In the genomic region with DNA sequence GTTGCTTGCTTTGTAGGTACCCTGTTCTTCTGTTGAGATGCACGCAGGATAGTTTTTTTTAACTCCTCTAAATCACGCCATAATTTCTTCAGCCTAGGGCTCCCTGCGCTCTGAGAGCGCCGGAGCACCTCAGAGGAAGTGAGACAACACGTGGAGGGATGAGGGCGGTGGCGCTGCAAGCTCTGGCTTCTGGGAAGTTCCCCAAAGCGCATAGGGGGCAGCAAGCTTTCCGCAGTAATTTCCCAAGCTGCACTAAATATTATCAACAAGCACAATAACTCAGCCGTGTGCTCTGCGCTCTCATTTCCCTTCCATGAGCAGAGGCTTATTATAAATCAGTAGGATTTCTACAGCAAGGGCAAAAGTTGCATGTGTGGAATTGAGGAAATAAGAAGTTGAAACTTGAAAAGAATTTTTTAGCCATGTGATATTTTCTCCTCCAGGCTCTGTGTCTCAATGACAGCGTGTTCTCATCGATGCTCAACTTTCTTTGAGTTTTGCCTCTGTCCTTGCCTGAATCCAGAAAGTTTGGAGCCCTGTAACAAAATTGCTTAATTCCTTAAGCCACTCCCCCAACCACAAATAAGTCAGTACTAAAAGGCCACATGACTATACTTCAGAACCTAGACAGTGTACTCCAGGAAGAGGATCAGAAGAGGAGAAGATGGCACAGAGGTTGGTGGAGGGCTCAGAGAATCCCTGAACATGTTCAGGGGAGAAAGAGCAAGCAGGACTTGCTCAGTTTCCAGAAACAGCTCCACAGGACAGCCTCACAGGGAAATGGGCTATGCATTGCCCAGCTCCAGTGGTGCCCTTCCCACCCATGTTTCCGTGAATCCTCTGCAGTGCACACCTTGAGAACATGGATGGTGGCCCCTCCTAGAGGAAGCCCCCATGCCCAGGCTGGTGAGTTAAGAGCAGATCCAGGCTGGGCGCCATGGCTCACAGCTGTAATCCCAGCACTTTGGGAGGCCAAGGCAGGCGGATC, we compare ENCODE assay signal across 8 cellular contexts.
DNase-seq lines count a peak whose midpoint lies in the region; ATAC-seq and TF ChIP-seq lines count a peak whose summit lies in the region.

No MANE protein-coding gene starts in this region.

- H3K4me1 ChIP-seq in Caco-2: peaks cover 8% of the 10 kb centered on the region; the same call in 1 of the 2 replicates
- no peaks in the 10 kb centered on the region for H3K4me1 ChIP-seq in colonic mucosa

- no peaks in the 10 kb centered on the region for H3K9me3 Mint-ChIP-seq in Caco-2 (ENCODE audit: unreplicated experiment)
- H3K9me3 Mint-ChIP-seq in activated T-helper 2 cell treated with anti-CD3 and anti-CD28 coated beads, Interferon-gamma antibody, Interleukin-2, Interleukin-4, amounts not matched to agents 10 μg/mL and 5 μg/mL and 100 μg/mL, durations not matched to agents 14 hours and 24 hours and 36 hours: no peaks in the 10 kb centered on the region

- no peak overlapping the region for H3K4me3 ChIP-seq in Caco-2 (ENCODE audit: low read depth, low read length)
- H3K4me3 ChIP-seq in colonic mucosa: no peak overlapping the region

- H3K4me3 Mint-ChIP-seq in Caco-2 (ENCODE audit: unreplicated experiment): no peak overlapping the region
- no peak overlapping the region for H3K4me3 Mint-ChIP-seq in activated T-helper 2 cell treated with anti-CD3 and anti-CD28 coated beads, Interferon-gamma antibody, Interleukin-2, Interleukin-4, amounts not matched to agents 10 μg/mL and 5 μg/mL and 100 μg/mL, durations not matched to agents 14 hours and 24 hours and 36 hours (ENCODE audit: low read depth)

- no peak overlapping the region for H3K27ac Mint-ChIP-seq in Caco-2 (ENCODE audit: unreplicated experiment)
- no peak overlapping the region for H3K27ac Mint-ChIP-seq in activated T-helper 2 cell treated with anti-CD3 and anti-CD28 coated beads, Interferon-gamma antibody, Interleukin-2, Interleukin-4, amounts not matched to agents 10 μg/mL and 5 μg/mL and 100 μg/mL, durations not matched to agents 14 hours and 24 hours and 36 hours

- no peaks in the 10 kb centered on the region for H3K9me3 ChIP-seq in Caco-2
- no peaks in the 10 kb centered on the region for H3K9me3 ChIP-seq in colonic mucosa

- peaks cover 9% of the 10 kb centered on the region for H3K4me1 Mint-ChIP-seq in Caco-2 (ENCODE audit: low read depth, unreplicated experiment)
- H3K4me1 Mint-ChIP-seq in activated T-helper 2 cell treated with anti-CD3 and anti-CD28 coated beads, Interferon-gamma antibody, Interleukin-2, Interleukin-4, amounts not matched to agents 10 μg/mL and 5 μg/mL and 100 μg/mL, durations not matched to agents 14 hours and 24 hours and 36 hours (ENCODE audit: low read depth): peaks cover 5% of the 10 kb centered on the region

- no TSS peak for BruUV-seq in Caco-2 (replicated peaks; lab: Mats Ljungman, UMichigan)

- ATAC-seq in GM19467 (IDR thresholded peaks at IDR 0.05; ENCODE audit: unreplicated experiment) (peak; percentile 60), HG03457 (IDR thresholded peaks at IDR 0.05; ENCODE audit: unreplicated experiment) (peak; percentile 91)

- no peak overlapping the region for H3K9ac ChIP-seq in colonic mucosa (ENCODE audit: low read depth in 2 of 2, low read length in 2 of 2)

- no peaks in the 10 kb centered on the region for H3K36me3 Mint-ChIP-seq in Caco-2 (ENCODE audit: insufficient read depth, unreplicated experiment)
- no peaks in the 10 kb centered on the region for H3K36me3 Mint-ChIP-seq in activated T-helper 2 cell treated with anti-CD3 and anti-CD28 coated beads, Interferon-gamma antibody, Interleukin-2, Interleukin-4, amounts not matched to agents 10 μg/mL and 5 μg/mL and 100 μg/mL, durations not matched to agents 14 hours and 24 hours and 36 hours (ENCODE audit: low read depth)

- intact Hi-C loops in Caco-2 (cut with micrococcal nuclease; ENCODE audit: unreplicated experiment): no loop called here
- intact Hi-C loops in colonic mucosa (cut with DNase I): no loop called here
- intact Hi-C loops in activated T-helper 2 cell treated with anti-CD3 and anti-CD28 coated beads, Interferon-gamma antibody, Interleukin-2, Interleukin-4, amounts not matched to agents 10 μg/mL and 5 μg/mL and 100 μg/mL, durations not matched to agents 14 hours and 24 hours and 36 hours (cut with micrococcal nuclease): no loop called here

- H3K27ac ChIP-seq in colonic mucosa: no peak overlapping the region

- peaks cover 9% of the 10 kb centered on the region for H3K27me3 Mint-ChIP-seq in Caco-2 (ENCODE audit: insufficient read depth, unreplicated experiment)
- no peaks in the 10 kb centered on the region for H3K27me3 Mint-ChIP-seq in activated T-helper 2 cell treated with anti-CD3 and anti-CD28 coated beads, Interferon-gamma antibody, Interleukin-2, Interleukin-4, amounts not matched to agents 10 μg/mL and 5 μg/mL and 100 μg/mL, durations not matched to agents 14 hours and 24 hours and 36 hours (ENCODE audit: low read depth)

- POLR2A ChIA-PET in Caco-2 (lab: Charles Lee): no interaction called here

- H3K27me3 ChIP-seq in Caco-2 (replicated peaks; ENCODE audit: control insufficient read depth, insufficient read depth, low read length) (no peaks in the 10 kb centered on the region; the same call in 1 of the 2 replicates), colonic mucosa (no peaks in the 10 kb centered on the region)

- DNase-seq in Caco-2 (peak; percentile 42 to 53), colonic mucosa (peak; percentile 44), inferior parietal cortex (ENCODE audit: extremely low spot score) (no peak)
- DNase-seq in stimulated activated CD8-positive, alpha-beta memory T cell treated with anti-CD3 and anti-CD28 coated beads, Interleukin-4, amount 100 ng/mL, for 48 hours: peak; percentile 27
- DNase-seq in effector CD8-positive, alpha-beta T cell (lab: John Stamatoyannopoulos, UW): no peak
- no peak for DNase-seq in activated T-helper 2 cell treated with anti-CD3 and anti-CD28 coated beads, Interferon-gamma antibody, Interleukin-2, Interleukin-4, amounts not matched to agents 10 μg/mL and 5 μg/mL and 100 μg/mL, durations not matched to agents 14 hours and 24 hours and 36 hours (ENCODE audit: low spot score)

- TF ChIP-seq CTCF in Caco-2 (IDR thresholded peaks at IDR 0.05; ENCODE audit: insufficient read depth in 1 of 2, low read depth in 1 of 2, low read length in 1 of 2, severe bottlenecking in 1 of 2, unreplicated experiment in 1 of 2) (peak; percentile 43 to 52), colonic mucosa (IDR thresholded peaks at IDR 0.05) (no peak)

- CTCF ChIA-PET in Caco-2 (lab: Charles Lee): interaction anchor here (0.6 to 1.0 kb wide), 2 partner anchors 11 to 109 kb away, joined by 3 read pairs; no protein-coding TSS in a partner anchor

- no peaks in the 10 kb centered on the region for H3K36me3 ChIP-seq in Caco-2 (ENCODE audit: control insufficient read depth, insufficient read depth, low read length)
- no peaks in the 10 kb centered on the region for H3K36me3 ChIP-seq in colonic mucosa

Comparison
In these comparisons a context has a peak if more than half of its experiments do, and no peak if none do; other contexts are left out.
1. DNase-seq: peak in Caco-2 (2 of 2), colonic mucosa (single experiment) and stimulated activated CD8-positive, alpha-beta memory T cell treated with anti-CD3 and anti-CD28 coated beads, Interleukin-4, amount 100 ng/mL, for 48 hours (single experiment); none in inferior parietal cortex (single experiment), effector CD8-positive, alpha-beta T cell (single experiment) and activated T-helper 2 cell treated with anti-CD3 and anti-CD28 coated beads, Interferon-gamma antibody, Interleukin-2, Interleukin-4, amounts not matched to agents 10 μg/mL and 5 μg/mL and 100 μg/mL, durations not matched to agents 14 hours and 24 hours and 36 hours (single experiment).